In the genomic region with DNA sequence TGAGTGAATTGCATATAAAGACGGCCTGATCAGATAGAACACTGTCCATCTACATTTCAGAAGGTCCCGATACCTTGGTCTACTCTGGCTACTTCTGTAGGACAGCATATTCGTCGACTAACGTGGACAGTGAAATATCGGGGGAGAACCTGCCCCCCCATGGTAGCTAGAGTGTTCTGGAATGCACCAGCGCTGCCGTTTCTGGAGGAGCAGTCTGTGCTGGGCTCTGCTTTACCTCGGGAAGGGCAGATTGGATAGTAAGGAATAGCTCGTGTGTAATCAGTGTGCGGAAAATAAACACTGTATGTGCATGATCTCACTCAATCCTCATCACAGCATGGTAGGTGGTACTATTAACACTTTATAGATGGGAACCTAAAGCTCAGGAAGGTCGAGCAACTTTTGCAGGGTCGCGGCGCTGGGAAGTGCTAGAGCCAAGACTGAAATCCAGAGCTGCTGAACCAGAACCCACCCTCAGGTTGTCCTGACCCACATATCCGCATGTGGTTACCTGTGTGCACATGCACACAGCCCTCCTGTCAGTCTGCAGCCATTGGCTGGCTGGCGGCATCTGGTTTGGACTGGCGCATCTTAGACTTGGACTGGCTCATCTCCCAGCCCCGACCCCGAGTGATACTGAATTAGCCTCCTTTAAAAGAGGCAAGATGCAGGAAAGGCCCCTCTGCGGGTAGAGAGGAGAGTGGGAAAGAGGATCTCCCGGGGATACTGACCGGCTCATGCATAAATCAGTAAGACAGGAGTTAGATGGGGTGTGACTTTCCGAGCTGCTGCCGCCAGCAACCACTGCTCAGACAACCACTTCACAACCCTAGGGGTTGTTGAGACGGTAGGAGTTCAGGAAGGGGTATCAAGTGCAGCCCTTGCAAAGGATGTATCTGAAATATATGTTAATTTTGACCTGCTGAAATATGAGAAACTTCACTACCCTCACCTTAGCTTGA, we compare ENCODE assay signal across 10 cellular contexts.
DNase-seq lines count a peak whose midpoint lies in the region; ATAC-seq, FAIRE-seq and TF ChIP-seq lines count a peak whose summit lies in the region.
"Had no signal": no experiment of that assay in that cellular context is flagged by ENCODE, and none has a peak within 500 bp of the region (broad histone marks: within the 10 kb centered on the region; RNA-seq: fewer than 3 reads in every experiment).

No MANE protein-coding gene starts in this region.

- TF ChIP-seq CTCF in HCT116 (IDR thresholded peaks at IDR 0.05 in 2 of 3, conservative IDR thresholded peaks at IDR 0.05 in 1 of 3; ENCODE audit: borderline replicate concordance in 1 of 3, insufficient read depth in 1 of 3, low read depth in 2 of 3, low read length in 2 of 3) (no peak), RWPE1 (conservative IDR thresholded peaks at IDR 0.05; ENCODE audit: low read depth) (no peak), foreskin keratinocyte (conservative IDR thresholded peaks at IDR 0.05) (no peak), D721Med (IDR thresholded peaks at IDR 0.05; ENCODE audit: insufficient read depth, missing control alignments) (no peak), testis (IDR thresholded peaks at IDR 0.05) (no peak)

- no TSS peak for BruUV-seq in HCT116 (replicated peaks; lab: Mats Ljungman, UMichigan)

- no peak for FAIRE-seq in D721Med (lab: Jason Lieb, UNC)

- peak overlapping the region; percentile 64 for H3K4me2 ChIP-seq in HCT116 (ENCODE audit: low read length)
- H3K4me2 ChIP-seq in skeletal muscle satellite cell (ENCODE audit: low read length): peak overlapping the region; percentile 2

- CTCF ChIA-PET in HCT116 (lab: Charles Lee) (interaction anchor here (0.8 kb wide), 1 partner anchor 119 kb away, joined by 3 read pairs; no protein-coding TSS in a partner anchor), RWPE1 (lab: Yijun Ruan, JAX) (no interaction called here)

- RAD21 ChIA-PET in HCT116 (lab: Charles Lee; ENCODE audit: low non-redundant PET in 1 of 2, low total read pairs in 2 of 2, uncharacterized antibody in 2 of 2, unreplicated experiment in 2 of 2): no interaction called here

- H3K4me3 ChIP-seq in HCT116 (replicated peaks in 1 of 2; ENCODE audit: low read depth in 1 of 2, low read length in 2 of 2) (no peak overlapping the region), skeletal muscle satellite cell (ENCODE audit: low read length) (no peak overlapping the region), testis (no peak overlapping the region)

- H3K36me3 ChIP-seq in HCT116 (ENCODE audit: control insufficient read depth in 1 of 2, insufficient read depth in 2 of 2, low read length in 2 of 2): no peaks in the 10 kb centered on the region
- no peaks in the 10 kb centered on the region for H3K36me3 ChIP-seq in skeletal muscle satellite cell (ENCODE audit: insufficient read depth, low read length)
- no peaks in the 10 kb centered on the region for H3K36me3 ChIP-seq in testis (ENCODE audit: low read depth, missing control alignments)

- H3K27me3 ChIP-seq in HCT116 (ENCODE audit: insufficient read depth, low read length): no peaks in the 10 kb centered on the region
- no peaks in the 10 kb centered on the region for H3K27me3 ChIP-seq in foreskin keratinocyte
- no peaks in the 10 kb centered on the region for H3K27me3 ChIP-seq in skeletal muscle satellite cell (ENCODE audit: control insufficient read depth, insufficient read depth, low read length)
- H3K27me3 ChIP-seq in testis: no peaks in the 10 kb centered on the region

- TF ChIP-seq POLR2A in HCT116 (IDR thresholded peaks at IDR 0.05; ENCODE audit: borderline replicate concordance, extremely low read depth, insufficient read depth, insufficient read length): no peak
- no peak for TF ChIP-seq POLR2A in testis (IDR thresholded peaks at IDR 0.05)

- no peaks in the 10 kb centered on the region for H3K79me2 ChIP-seq in HCT116 (ENCODE audit: insufficient read depth, low read length)

- H3K9me2 ChIP-seq in HCT116 (ENCODE audit: insufficient read depth): no peaks in the 10 kb centered on the region

- H3K9ac ChIP-seq in HCT116 (ENCODE audit: low read length): no peak overlapping the region
- no peak overlapping the region for H3K9ac ChIP-seq in skeletal muscle satellite cell (ENCODE audit: low read depth, low read length)

- no peak overlapping the region for H3K27ac ChIP-seq in HCT116 (ENCODE audit: low read depth, low read length)
- H3K27ac ChIP-seq in RWPE1: peak overlapping the region; percentile 98
- H3K27ac ChIP-seq in foreskin keratinocyte: peak overlapping the region; percentile 73
- no peak overlapping the region for H3K27ac ChIP-seq in testis

- DNase-seq in HCT116 (ENCODE audit: low read depth, low spot score) (no peak), RWPE1 (ENCODE audit: low spot score) (no peak), foreskin keratinocyte (no peak), D721Med (ENCODE audit: insufficient read length, low spot score) (no peak), testis (no peak)
- no peak for DNase-seq in stimulated activated CD4-positive, alpha-beta T cell treated with anti-CD3 and anti-CD28 coated beads, Interleukin-4, amount 100 ng/mL, for 24 hours
- DNase-seq: DMS 273 treated with DMSO at 0.1 percent for 48 hours, NCI-H345 had no signal

- POLR2A ChIA-PET in HCT116 (lab: Charles Lee) (no interaction called here), RWPE1 (lab: Yijun Ruan, JAX; ENCODE audit: low non-redundant PET) (interaction anchor here (0.6 kb wide), 1 partner anchor 81 kb away, joined by 5 read pairs; no protein-coding TSS in a partner anchor)

- ATAC-seq in HCT116 (peak; percentile 53), foreskin keratinocyte (peak; percentile 61)
- ATAC-seq: left lobe of liver had no signal

- no peak for TF ChIP-seq RAD21 in HCT116 (IDR thresholded peaks at IDR 0.05; ENCODE audit: low read depth)

- intact Hi-C loops in HCT116 (cut with micrococcal nuclease) (no loop called here), testis (cut with DNase I; ENCODE audit: low total_unique reads) (no loop called here)

- 91 to 93% methylated on average over 26 of the region's 26 CpGs for WGBS in testis, 2 donors

- no peaks in the 10 kb centered on the region for H4K20me1 ChIP-seq in HCT116 (ENCODE audit: insufficient read depth)

- no peak overlapping the region for H2AFZ ChIP-seq in HCT116 (ENCODE audit: low read depth, low read length, poor library complexity, severe bottlenecking)

- H3K9me3 ChIP-seq in HCT116 (ENCODE audit: control insufficient read depth in 1 of 2, insufficient read depth in 1 of 2, low read depth in 1 of 2, low read length in 2 of 2): no peaks in the 10 kb centered on the region
- H3K9me3 ChIP-seq in skeletal muscle satellite cell (replicated peaks; ENCODE audit: low read length): no peaks in the 10 kb centered on the region
- no peaks in the 10 kb centered on the region for H3K9me3 ChIP-seq in testis

- H3K4me1 ChIP-seq in HCT116 (ENCODE audit: control insufficient read depth in 1 of 2, insufficient read depth in 2 of 2, low read length in 2 of 2): peaks cover 20 to 47% of the 10 kb centered on the region in 2 experiments
- peaks cover 13% of the 10 kb centered on the region for H3K4me1 ChIP-seq in foreskin keratinocyte
- H3K4me1 ChIP-seq in skeletal muscle satellite cell (ENCODE audit: control insufficient read depth, insufficient read depth, low read length): peaks cover 54% of the 10 kb centered on the region
- peaks cover 31% of the 10 kb centered on the region for H3K4me1 ChIP-seq in testis

TF ChIP-seq in HCT116, 20 proteins besides CTCF, POLR2A, EP300 and RAD21 (continues in another document):
- no peak for TF ChIP-seq EGR1 (IDR thresholded peaks at IDR 0.05; ENCODE audit: low read depth)
- no peak for TF ChIP-seq CEBPB (IDR thresholded peaks at IDR 0.05; ENCODE audit: low read depth)
- no peak for TF ChIP-seq YY1 (IDR thresholded peaks at IDR 0.05; ENCODE audit: extremely low read depth, insufficient replicate concordance, low read depth, low read length)
- TF ChIP-seq ZFX (IDR thresholded peaks at IDR 0.05): no peak
- TF ChIP-seq, protein P1, sequence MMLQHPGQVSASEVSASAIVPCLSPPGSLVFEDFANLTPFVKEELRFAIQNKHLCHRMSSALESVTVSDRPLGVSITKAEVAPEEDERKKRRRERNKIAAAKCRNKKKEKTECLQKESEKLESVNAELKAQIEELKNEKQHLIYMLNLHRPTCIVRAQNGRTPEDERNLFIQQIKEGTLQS (IDR thresholded peaks at IDR 0.05): no peak
- TF ChIP-seq, protein P2, sequence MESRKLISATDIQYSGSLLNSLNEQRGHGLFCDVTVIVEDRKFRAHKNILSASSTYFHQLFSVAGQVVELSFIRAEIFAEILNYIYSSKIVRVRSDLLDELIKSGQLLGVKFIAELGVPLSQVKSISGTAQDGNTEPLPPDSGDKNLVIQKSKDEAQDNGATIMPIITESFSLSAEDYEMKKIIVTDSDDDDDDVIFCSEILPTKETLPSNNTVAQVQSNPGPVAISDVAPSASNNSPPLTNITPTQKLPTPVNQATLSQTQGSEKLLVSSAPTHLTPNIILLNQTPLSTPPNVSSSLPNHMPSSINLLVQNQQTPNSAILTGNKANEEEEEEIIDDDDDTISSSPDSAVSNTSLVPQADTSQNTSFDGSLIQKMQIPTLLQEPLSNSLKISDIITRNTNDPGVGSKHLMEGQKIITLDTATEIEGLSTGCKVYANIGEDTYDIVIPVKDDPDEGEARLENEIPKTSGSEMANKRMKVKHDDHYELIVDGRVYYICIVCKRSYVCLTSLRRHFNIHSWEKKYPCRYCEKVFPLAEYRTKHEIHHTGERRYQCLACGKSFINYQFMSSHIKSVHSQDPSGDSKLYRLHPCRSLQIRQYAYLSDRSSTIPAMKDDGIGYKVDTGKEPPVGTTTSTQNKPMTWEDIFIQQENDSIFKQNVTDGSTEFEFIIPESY (IDR thresholded peaks at IDR 0.05; ENCODE audit: extremely low read depth, insufficient replicate concordance, low read length): no peak

Comparison
In these comparisons a context has a peak if more than half of its experiments do, and no peak if none do; other contexts are left out.
1. H3K27ac ChIP-seq: peak in RWPE1 (single experiment) and foreskin keratinocyte (single experiment); none in HCT116 (single experiment) and testis (0 of 2).